ENCODE assay signal across 22 cellular contexts in the genomic region with DNA sequence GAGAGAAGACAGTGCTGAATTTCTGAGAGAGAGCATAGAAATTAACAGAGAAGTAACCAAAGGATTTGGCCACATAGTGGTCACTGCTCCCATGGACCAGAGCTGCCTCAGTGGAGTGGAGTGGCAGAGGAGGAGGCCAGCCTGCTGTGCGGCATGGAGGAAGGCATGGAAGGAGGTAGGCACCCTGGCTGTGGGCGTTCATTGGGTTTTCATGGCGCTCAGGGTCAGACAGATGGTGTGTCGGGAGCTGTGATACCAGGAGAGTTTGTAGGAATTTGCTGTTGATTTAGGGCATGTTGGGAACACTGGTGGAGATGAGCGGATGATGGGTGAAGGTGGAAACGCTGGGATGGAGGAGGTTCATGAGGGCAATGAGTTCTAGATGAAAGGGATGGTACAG.
DNase-seq lines count a peak whose midpoint lies in the region; ATAC-seq, FAIRE-seq and TF ChIP-seq lines count a peak whose summit lies in the region.
"Had no signal": no experiment of that assay in that cellular context is flagged by ENCODE, and none has a peak within 500 bp of the region (broad histone marks: within the 10 kb centered on the region; RNA-seq: fewer than 3 reads in every experiment).

No MANE protein-coding gene starts in this region.

- no peak overlapping the region for H4K8ac ChIP-seq in mesenchymal stem cell (ENCODE audit: low read length)

- H3K4me2 ChIP-seq in BLaER1, result peak overlapping the region; percentile 47
- H3K4me2 ChIP-seq in BLaER1 treated with 17β-estradiol and CSF1 and Interleukin-3, amounts not matched to agents 10 nM and 100 nM, result peak overlapping the region in 8 of 11 experiments; percentile 53 to 74 (median 66); a peak in 14 of 22 replicates
- no peak overlapping the region for H3K4me2 ChIP-seq in mesenchymal stem cell (ENCODE audit: low read length, poor library complexity, severe bottlenecking)

- no peak overlapping the region for H3K18ac ChIP-seq in mesenchymal stem cell (ENCODE audit: low read depth in 1 of 2, low read length in 2 of 2)

- H2BK12ac ChIP-seq in mesenchymal stem cell (ENCODE audit: low read length in 2 of 2), result no peak overlapping the region

- H3K23ac ChIP-seq in mesenchymal stem cell (ENCODE audit: low read length in 2 of 2), result no peak overlapping the region

- H3K4me3 Mint-ChIP-seq in activated T-helper 2 cell treated with anti-CD3 and anti-CD28 coated beads, Interferon-gamma antibody, Interleukin-2, Interleukin-4, amounts not matched to agents 10 μg/mL and 5 μg/mL and 100 μg/mL, durations not matched to agents 14 hours and 24 hours and 36 hours (ENCODE audit: low read depth), result no peak overlapping the region
- H3K4me3 Mint-ChIP-seq: CD14-positive monocyte; CD4-positive, alpha-beta memory T cell; CD4-positive, CD25-positive, alpha-beta regulatory T cell; CD8-positive, alpha-beta memory T cell had no signal

- H2BK15ac ChIP-seq in mesenchymal stem cell (ENCODE audit: low read depth, poor library complexity, severe bottlenecking), result no peak overlapping the region

- H3K9ac ChIP-seq in BLaER1 (no peak overlapping the region), mesenchymal stem cell (ENCODE audit: low read length) (no peak overlapping the region)
- H3K9ac ChIP-seq in BLaER1 treated with 17β-estradiol and CSF1 and Interleukin-3, amounts not matched to agents 10 nM and 100 nM, result no peak overlapping the region

- H3K9me3 ChIP-seq in BLaER1 (peaks cover 13% of the 10 kb centered on the region; the same call in 1 of the 2 replicates), mesenchymal stem cell (ENCODE audit: control insufficient read depth, low read length) (no peaks in the 10 kb centered on the region)
- H3K9me3 ChIP-seq in BLaER1 treated with 17β-estradiol and CSF1 and Interleukin-3, amounts not matched to agents 10 nM and 100 nM (replicated peaks in 1 of 11), result peaks cover 9 to 18% (median 14%) of the 10 kb centered on the region in 11 experiments; a peak in 19 of 22 replicates
- H3K9me3 ChIP-seq: BE2C had no signal

- no peaks in the 10 kb centered on the region for H3K4me1 Mint-ChIP-seq in activated T-helper 2 cell treated with anti-CD3 and anti-CD28 coated beads, Interferon-gamma antibody, Interleukin-2, Interleukin-4, amounts not matched to agents 10 μg/mL and 5 μg/mL and 100 μg/mL, durations not matched to agents 14 hours and 24 hours and 36 hours (ENCODE audit: low read depth)
- H3K4me1 Mint-ChIP-seq: CD4-positive, alpha-beta memory T cell; CD4-positive, CD25-positive, alpha-beta regulatory T cell; CD8-positive, alpha-beta memory T cell had no signal

- WGBS in mesenchymal stem cell, result 97% methylated on average over 6 of the region's 6 CpGs

- H3K36me3 Mint-ChIP-seq in activated T-helper 2 cell treated with anti-CD3 and anti-CD28 coated beads, Interferon-gamma antibody, Interleukin-2, Interleukin-4, amounts not matched to agents 10 μg/mL and 5 μg/mL and 100 μg/mL, durations not matched to agents 14 hours and 24 hours and 36 hours (ENCODE audit: low read depth), result no peaks in the 10 kb centered on the region
- H3K36me3 Mint-ChIP-seq: CD14-positive monocyte; CD4-positive, CD25-positive, alpha-beta regulatory T cell; CD8-positive, alpha-beta memory T cell had no signal

- H3K36me3 ChIP-seq in BLaER1, result no peaks in the 10 kb centered on the region
- no peaks in the 10 kb centered on the region for H3K36me3 ChIP-seq in BLaER1 treated with 17β-estradiol and CSF1 and Interleukin-3, amounts not matched to agents 10 nM and 100 nM
- no peaks in the 10 kb centered on the region for H3K36me3 ChIP-seq in bronchial epithelial cell (ENCODE audit: control insufficient read depth, insufficient read depth, low read length)
- H3K36me3 ChIP-seq in mesenchymal stem cell (ENCODE audit: control insufficient read depth in 1 of 2, insufficient read depth in 2 of 2, low read depth in 1 of 2, low read length in 2 of 2), result peaks cover 14 to 32% of the 10 kb centered on the region in 2 experiments
- H3K36me3 ChIP-seq: BE2C had no signal

- no peak for DNase-seq in bronchial epithelial cell (ENCODE audit: low read depth)
- DNase-seq in mesenchymal stem cell, result no peak
- DNase-seq in DMS 273 treated with DMSO at 0.1 percent for 48 hours (lab: John Stamatoyannopoulos, UW), result no peak
- no peak for DNase-seq in stimulated activated naive CD8-positive, alpha-beta T cell treated with anti-CD3 and anti-CD28 coated beads, Interleukin-15, Interleukin-2, amounts not matched to agents 100 U/mL and 50 U/mL, for 24 hours
- no peak for DNase-seq in activated T-helper 2 cell treated with anti-CD3 and anti-CD28 coated beads, Interferon-gamma antibody, Interleukin-2, Interleukin-4, amounts not matched to agents 10 μg/mL and 5 μg/mL and 100 μg/mL, durations not matched to agents 14 hours and 24 hours and 36 hours (ENCODE audit: low spot score)
- DNase-seq: 8988T; ACHN; BE2C; C1 segment of cervical spinal cord; CD4-positive, alpha-beta memory T cell; CD4-positive, CD25-positive, alpha-beta regulatory T cell; CD8-positive, alpha-beta memory T cell; COR-L47; GF-D8 had no signal

- no peak overlapping the region for H2AFZ ChIP-seq in mesenchymal stem cell (ENCODE audit: low read depth, low read length)

- H4K20me1 ChIP-seq in BLaER1, result no peaks in the 10 kb centered on the region
- no peaks in the 10 kb centered on the region for H4K20me1 ChIP-seq in BLaER1 treated with 17β-estradiol and CSF1 and Interleukin-3, amounts not matched to agents 10 nM and 100 nM

- ATAC-seq in stimulated activated naive CD8-positive, alpha-beta T cell treated with anti-CD3 and anti-CD28 coated beads, Interleukin-15, Interleukin-2, amounts not matched to agents 100 U/mL and 50 U/mL, for 24 hours, result no peak
- ATAC-seq in HG03378 (IDR thresholded peaks at IDR 0.05; ENCODE audit: unreplicated experiment), result no peak

- no peaks in the 10 kb centered on the region for H3K9me3 Mint-ChIP-seq in activated T-helper 2 cell treated with anti-CD3 and anti-CD28 coated beads, Interferon-gamma antibody, Interleukin-2, Interleukin-4, amounts not matched to agents 10 μg/mL and 5 μg/mL and 100 μg/mL, durations not matched to agents 14 hours and 24 hours and 36 hours

- H3K79me1 ChIP-seq in mesenchymal stem cell (replicated peaks; ENCODE audit: low read length, poor library complexity, severe bottlenecking), result peaks cover 5% of the 10 kb centered on the region

- H3K27me3 ChIP-seq in BLaER1, result no peaks in the 10 kb centered on the region
- no peaks in the 10 kb centered on the region for H3K27me3 ChIP-seq in BLaER1 treated with 17β-estradiol and CSF1 and Interleukin-3, amounts not matched to agents 10 nM and 100 nM
- H3K27me3 ChIP-seq in bronchial epithelial cell (ENCODE audit: control insufficient read depth, insufficient read depth, low read length), result no peaks in the 10 kb centered on the region
- H3K27me3 ChIP-seq in mesenchymal stem cell (ENCODE audit: control insufficient read depth in 1 of 2, insufficient read depth in 1 of 2, low read length in 2 of 2), result no peaks in the 10 kb centered on the region
- H3K27me3 ChIP-seq: BE2C had no signal

- H3K14ac ChIP-seq in mesenchymal stem cell (ENCODE audit: low read length in 2 of 2), result no peak overlapping the region

- H2BK5ac ChIP-seq in mesenchymal stem cell (ENCODE audit: low read depth, low read length, poor library complexity, severe bottlenecking), result no peak overlapping the region

- FAIRE-seq in bronchial epithelial cell (lab: Jason Lieb, UNC), result peak; percentile 36
- FAIRE-seq: A204.1, G401.6, GM12891, GM19239 had no signal

- peak overlapping the region; percentile 20 for H2AK5ac ChIP-seq in mesenchymal stem cell (ENCODE audit: low read length, severe bottlenecking)

- H3K27ac ChIP-seq in BLaER1 (no peak overlapping the region), mesenchymal stem cell (ENCODE audit: low read length, poor library complexity, severe bottlenecking) (no peak overlapping the region)
- no peak overlapping the region for H3K27ac ChIP-seq in BLaER1 treated with 17β-estradiol and CSF1 and Interleukin-3, amounts not matched to agents 10 nM and 100 nM

- H2BK120ac ChIP-seq in mesenchymal stem cell (ENCODE audit: low read depth, low read length), result no peak overlapping the region

- H3K27me3 Mint-ChIP-seq in activated T-helper 2 cell treated with anti-CD3 and anti-CD28 coated beads, Interferon-gamma antibody, Interleukin-2, Interleukin-4, amounts not matched to agents 10 μg/mL and 5 μg/mL and 100 μg/mL, durations not matched to agents 14 hours and 24 hours and 36 hours (ENCODE audit: low read depth), result peaks cover 8% of the 10 kb centered on the region

- H3K4me3 ChIP-seq in BLaER1, result no peak overlapping the region
- H3K4me3 ChIP-seq in BLaER1 treated with 17β-estradiol and CSF1 and Interleukin-3, amounts not matched to agents 10 nM and 100 nM, result no peak overlapping the region
- H3K4me3 ChIP-seq in bronchial epithelial cell (ENCODE audit: low read depth, low read length), result no peak overlapping the region
- no peak overlapping the region for H3K4me3 ChIP-seq in mesenchymal stem cell (ENCODE audit: insufficient read depth in 1 of 2, low read depth in 1 of 2, low read length in 2 of 2)

- peaks cover 28% of the 10 kb centered on the region for H3K4me1 ChIP-seq in BLaER1
- peaks cover 0 to 32% (median 24%) of the 10 kb centered on the region in 10 experiments; a peak in 17 of 20 replicates for H3K4me1 ChIP-seq in BLaER1 treated with 17β-estradiol and CSF1 and Interleukin-3, amounts not matched to agents 10 nM and 100 nM
- H3K4me1 ChIP-seq in mesenchymal stem cell (ENCODE audit: control insufficient read depth, insufficient read depth, low read depth, low read length), result peaks cover 10% of the 10 kb centered on the region
- H3K4me1 ChIP-seq: BE2C had no signal

- intact Hi-C loops in activated T-helper 2 cell treated with anti-CD3 and anti-CD28 coated beads, Interferon-gamma antibody, Interleukin-2, Interleukin-4, amounts not matched to agents 10 μg/mL and 5 μg/mL and 100 μg/mL, durations not matched to agents 14 hours and 24 hours and 36 hours (cut with micrococcal nuclease), result no loop called here

- no peak for TF ChIP-seq CTCF in bronchial epithelial cell (IDR thresholded peaks at IDR 0.05; ENCODE audit: insufficient read depth, low read length, severe bottlenecking)

- no peak overlapping the region for H4K91ac ChIP-seq in mesenchymal stem cell (ENCODE audit: low read length)

- H3K4ac ChIP-seq in mesenchymal stem cell (ENCODE audit: low read depth in 1 of 2, low read length in 2 of 2), result no peak overlapping the region

- H3K27ac Mint-ChIP-seq in activated T-helper 2 cell treated with anti-CD3 and anti-CD28 coated beads, Interferon-gamma antibody, Interleukin-2, Interleukin-4, amounts not matched to agents 10 μg/mL and 5 μg/mL and 100 μg/mL, durations not matched to agents 14 hours and 24 hours and 36 hours, result no peak overlapping the region
- H3K27ac Mint-ChIP-seq: CD14-positive monocyte; CD4-positive, alpha-beta memory T cell; CD4-positive, CD25-positive, alpha-beta regulatory T cell had no signal
